12 cellular contexts compared by ENCODE assay signal in genomic region chr7:28815928-28816373, GRCh38.
A peak's percentile ranks its signal among the peaks of the same experiment; 100 is the strongest.
DNase-seq lines count a peak whose midpoint lies in the region; ATAC-seq and TF ChIP-seq lines count a peak whose summit lies in the region.
"Had no signal": no experiment of that assay in that cellular context is flagged by ENCODE, and none has a peak within 500 bp of the region (broad histone marks: within the 10 kb centered on the region; RNA-seq: fewer than 3 reads in every experiment).

No MANE protein-coding gene starts in this region.

- H3K4me1 ChIP-seq in H9 (ENCODE audit: insufficient read depth, low read length) = no peaks in the 10 kb centered on the region

- H2BK12ac ChIP-seq in H9 (ENCODE audit: insufficient read length, low read depth, low read length) = no peak overlapping the region

- no peak overlapping the region for H3K18ac ChIP-seq in H9 (ENCODE audit: insufficient read length, low read depth, low read length)

- no peaks in the 10 kb centered on the region for H3K79me2 ChIP-seq in H9 (ENCODE audit: insufficient read depth, low read length)

- H4K20me1 ChIP-seq in H9 (ENCODE audit: control insufficient read depth, insufficient read depth, insufficient read length) = no peaks in the 10 kb centered on the region

- peak; percentile 64 for DNase-seq in NOMO-1 treated with DMSO at 0.1 percent for 48 hours (lab: John Stamatoyannopoulos, UW; ENCODE audit: unreplicated experiment)
- no peak for DNase-seq in NOMO-1 treated with dmso at 0.1 percent for 144 hours (lab: John Stamatoyannopoulos, UW; ENCODE audit: unreplicated experiment)
- DNase-seq in H9 = no peak
- no peak for DNase-seq in putamen (ENCODE audit: low spot score)
- DNase-seq in NCI-H1092 (lab: John Stamatoyannopoulos, UW) = no peak
- DNase-seq in SKM-1 treated with dmso at 0.1 percent for 144 hours (lab: John Stamatoyannopoulos, UW; ENCODE audit: unreplicated experiment) = no peak
- DNase-seq: activated T-cell treated with anti-CD3 and anti-CD28 coated beads, Interleukin-2, amount 50 U/mL, for 1 hour; foreskin keratinocyte; NCI-H2171 treated with DMSO at 0.1 percent for 48 hours; T-helper 1 cell had no signal

- no peaks in the 10 kb centered on the region for H3K27me3 ChIP-seq in H9 (ENCODE audit: insufficient read depth, low read length)
- H3K27me3 ChIP-seq: foreskin keratinocyte had no signal

- H3K9me3 ChIP-seq in H9 (ENCODE audit: control insufficient read depth, low read depth, low read length) = no peaks in the 10 kb centered on the region

- H2AFZ ChIP-seq in H9 (ENCODE audit: low read length) = no peak overlapping the region

- H3K23me2 ChIP-seq in H9 (ENCODE audit: insufficient read length, low read depth, low read length, poor library complexity, severe bottlenecking) = no peaks in the 10 kb centered on the region

- H4K8ac ChIP-seq in H9 (replicated peaks; ENCODE audit: insufficient read length, low read depth, low read length) = no peak overlapping the region

- H3K79me1 ChIP-seq in H9 (ENCODE audit: insufficient read depth, low read depth, low read length, poor library complexity, severe bottlenecking) = no peaks in the 10 kb centered on the region

- H3K4me1 Mint-ChIP-seq in H9 = peaks cover 5 to 11% of the 10 kb centered on the region in 2 experiments

- no peak overlapping the region for H2AK5ac ChIP-seq in H9 (ENCODE audit: insufficient read length, low read length)

- no peaks in the 10 kb centered on the region for H3K27me3 Mint-ChIP-seq in H9 (ENCODE audit: low read depth)

- ATAC-seq in HG02759 (IDR thresholded peaks at IDR 0.05; ENCODE audit: unreplicated experiment) = peak; percentile 86
- peak; percentile 85 for ATAC-seq in HG03520 (IDR thresholded peaks at IDR 0.05; ENCODE audit: unreplicated experiment)
- ATAC-seq: foreskin keratinocyte had no signal

- H3K56ac ChIP-seq in H9 (ENCODE audit: insufficient read length, low read depth, low read length) = no peak overlapping the region

- no peak overlapping the region for H3T11ph ChIP-seq in H9 (ENCODE audit: low read length)

- WGBS in H9 (ENCODE audit: extremely low coverage, insufficient read length, low lambda C conversion rate) = no CpG with 5 or more reads among the region's 2 CpGs

- no peak overlapping the region for H3K4ac ChIP-seq in H9 (ENCODE audit: low read depth, low read length)

- H3K4me3 Mint-ChIP-seq in H9 = no peak overlapping the region

- no peak overlapping the region for H4K5ac ChIP-seq in H9 (ENCODE audit: insufficient read length, low read depth, low read length)

- H3K36me3 Mint-ChIP-seq in H9 (ENCODE audit: insufficient read depth in 1 of 3, low read depth in 3 of 3) = no peaks in the 10 kb centered on the region

- no peak overlapping the region for H3K27ac Mint-ChIP-seq in H9

- H3K9me3 Mint-ChIP-seq in H9 = no peaks in the 10 kb centered on the region

- H2BK120ac ChIP-seq in H9 (ENCODE audit: low read depth, low read length, poor library complexity, severe bottlenecking) = no peak overlapping the region

- H4K91ac ChIP-seq in H9 (ENCODE audit: insufficient read length, low read depth, low read length) = no peak overlapping the region

- no peak overlapping the region for H2BK15ac ChIP-seq in H9 (ENCODE audit: low read depth, low read length)

- TF ChIP-seq CTCF in H9 (conservative IDR thresholded peaks at IDR 0.05) = no peak

- no peak overlapping the region for H3K27ac ChIP-seq in H9 (ENCODE audit: insufficient read length, low read depth, low read length)
- H3K27ac ChIP-seq: foreskin keratinocyte had no signal

- no peak overlapping the region for H3K23ac ChIP-seq in H9 (ENCODE audit: insufficient read length, low read depth, low read length)

- no peak overlapping the region for H3K4me2 ChIP-seq in H9 (ENCODE audit: insufficient read depth, insufficient read length, low read length)

- no peak overlapping the region for H3K9ac ChIP-seq in H9 (ENCODE audit: extremely low read depth, insufficient read length, low read length)

- no peak overlapping the region for H3K14ac ChIP-seq in H9 (ENCODE audit: insufficient read depth, low read length)

- no peak overlapping the region for H2BK5ac ChIP-seq in H9 (ENCODE audit: insufficient read length, low read length)

- no peak overlapping the region for H2BK20ac ChIP-seq in H9 (ENCODE audit: low read depth, low read length, poor library complexity, severe bottlenecking)
